In the genomic region with DNA sequence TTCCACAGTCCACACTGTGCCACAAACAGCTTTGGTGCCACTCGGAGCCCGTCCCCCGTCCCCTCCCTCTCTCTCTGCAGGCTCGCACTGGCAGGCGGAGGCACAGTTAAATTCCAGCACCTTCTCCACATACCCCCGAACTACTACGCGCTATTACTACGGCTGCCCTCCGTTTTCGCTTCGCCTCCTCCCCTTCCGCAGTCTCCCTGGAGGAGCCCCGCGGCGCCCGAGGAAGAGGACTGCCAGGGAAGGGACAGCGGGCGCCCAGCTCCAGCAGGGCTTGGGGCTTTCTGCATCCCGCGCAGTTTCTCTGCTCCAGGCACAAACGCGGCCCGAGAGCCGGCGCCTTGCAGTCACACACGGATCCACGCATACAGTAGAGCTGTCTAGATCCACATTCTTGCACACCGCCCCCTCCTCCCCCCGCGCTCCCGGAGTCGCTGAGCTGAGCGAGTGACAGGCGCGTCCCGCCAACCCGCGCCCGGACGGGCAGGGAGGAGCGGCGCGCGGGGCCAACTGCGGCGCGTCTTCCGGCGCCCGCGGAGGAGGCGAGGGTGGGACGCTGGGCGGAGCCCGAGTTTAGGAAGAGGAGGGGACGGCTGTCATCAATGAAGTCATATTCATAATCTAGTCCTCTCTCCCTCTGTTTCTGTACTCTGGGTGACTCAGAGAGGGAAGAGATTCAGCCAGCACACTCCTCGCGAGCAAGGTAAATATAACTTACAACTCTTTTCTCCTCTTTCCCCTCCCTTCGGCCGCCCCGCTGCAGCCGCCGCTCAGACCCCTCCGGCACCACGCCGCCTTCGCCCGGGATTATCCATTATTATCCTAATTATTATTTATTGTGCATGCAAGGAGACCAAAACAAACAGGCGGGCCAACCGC, we compare ENCODE assay signal across 8 cellular contexts. TPM values are rescaled to one million over a fixed set of nuclear protein-coding genes. Genes with fewer than 3 reads are reported as not detected.
DNase-seq lines count a peak whose midpoint lies in the region; ATAC-seq, FAIRE-seq and TF ChIP-seq lines count a peak whose summit lies in the region.

A gene (plus strand): TSS at position 652 of the 885 bp plus-strand sequence. CDS start 13,676 bp downstream, outside the sequence.

- peak within 1 kb of the TSS; percentile 99 to 100 for H3K4me3 Mint-ChIP-seq in activated T-cell treated with anti-CD3 and anti-CD28 coated beads, Interleukin-2, amount 50 U/mL, for 72 hours

- no peaks in the 10 kb centered on the region for H3K36me3 ChIP-seq in esophagus muscularis mucosa

- H3K4me1 ChIP-seq in esophagus muscularis mucosa: peaks cover 28 to 33% (median 31%) of the 10 kb centered on the region in 4 donors

- intact Hi-C loops in esophagus muscularis mucosa (cut with DNase I): loop anchor here (5.0 to 10.0 kb wide), 3 partner anchors 37 to 800 kb away; no protein-coding TSS in a partner anchor

- peak; percentile 75 for ATAC-seq in GM21737 (IDR thresholded peaks at IDR 0.05; ENCODE audit: unreplicated experiment)
- ATAC-seq in activated T-cell treated with anti-CD3 and anti-CD28 coated beads, Interleukin-2, amount 50 U/mL, for 72 hours (replicated peaks in 1 of 2): peak; percentile 82 to 84

- H3K9me3 ChIP-seq in esophagus muscularis mucosa: no peaks in the 10 kb centered on the region

- peaks cover 4 to 10% of the 10 kb centered on the region in 2 donors for H3K36me3 Mint-ChIP-seq in activated T-cell treated with anti-CD3 and anti-CD28 coated beads, Interleukin-2, amount 50 U/mL, for 72 hours (ENCODE audit: insufficient read depth in 2 of 2)

- H3K4me3 ChIP-seq in esophagus muscularis mucosa: peak within 1 kb of the TSS; percentile 83 to 95 (median 88)

- under 1% methylated on average over 46 of the region's 71 CpGs for WGBS in esophagus muscularis mucosa

- FAIRE-seq in RCC 7860 (lab: Jason Lieb, UNC): no peak

- DNase-seq in DMS79 (lab: John Stamatoyannopoulos, UW): peak; percentile 67
- peak; percentile 82 for DNase-seq in KG1 (lab: John Stamatoyannopoulos, UW)
- DNase-seq in RCC 7860 (ENCODE audit: low spot score): peak; percentile 92
- DNase-seq in activated T-cell treated with anti-CD3 and anti-CD28 coated beads, Interleukin-2, amount 50 U/mL, for 72 hours: peak; percentile 97 to 98
- peak; percentile 98 for DNase-seq in esophagus muscularis mucosa (ENCODE audit: extremely low spot score)
- peak; percentile 97 for DNase-seq in myocyte (ENCODE audit: low read depth)
- peak; percentile 93 to 98 for DNase-seq in stimulated activated CD8-positive, alpha-beta memory T cell treated with anti-CD3 and anti-CD28 coated beads, Interleukin-7, amount 100 ng/mL, for 4 hours (ENCODE audit: low read depth in 2 of 2)

- peaks cover 12% of the 10 kb centered on the region for H3K27me3 Mint-ChIP-seq in activated T-cell treated with anti-CD3 and anti-CD28 coated beads, Interleukin-2, amount 50 U/mL, for 72 hours (ENCODE audit: low read depth)

- H3K27ac ChIP-seq in esophagus muscularis mucosa (replicated peaks in 1 of 4): peak within 1 kb of the TSS; percentile 95 to 100 (median 98)

- TF ChIP-seq CTCF in esophagus muscularis mucosa (IDR thresholded peaks at IDR 0.05): no peak

- TF ChIP-seq POLR2A in esophagus muscularis mucosa (IDR thresholded peaks at IDR 0.05; ENCODE audit: low read depth): peak; percentile 82

- H3K27me3 ChIP-seq in esophagus muscularis mucosa: no peaks in the 10 kb centered on the region

- no peaks in the 10 kb centered on the region for H3K9me3 Mint-ChIP-seq in activated T-cell treated with anti-CD3 and anti-CD28 coated beads, Interleukin-2, amount 50 U/mL, for 72 hours

- no peak for TF ChIP-seq EP300 in esophagus muscularis mucosa (IDR thresholded peaks at IDR 0.05)

- peaks cover 51% of the 10 kb centered on the region for H3K4me1 Mint-ChIP-seq in activated T-cell treated with anti-CD3 and anti-CD28 coated beads, Interleukin-2, amount 50 U/mL, for 72 hours (ENCODE audit: low read depth)

- H3K27ac Mint-ChIP-seq in activated T-cell treated with anti-CD3 and anti-CD28 coated beads, Interleukin-2, amount 50 U/mL, for 72 hours: peak within 1 kb of the TSS; percentile 98

RNA-seq across cellular contexts. Expression of the gene that starts here (rescaled TPM):
- total RNA-seq in activated T-cell treated with anti-CD3 and anti-CD28 coated beads, Interleukin-2, amount 50 U/mL, for 72 hours: 100 to 1,000 TPM; 117 to 120 TPM
- total RNA-seq in esophagus muscularis mucosa (10 to 100 TPM; 76.7 to 99.0 (median 89.8) TPM), myocyte (61.6 and 92.2 TPM in 2 replicates)
- 35.3 TPM for polyA plus RNA-seq in myocyte (2012)

Comparison
In these comparisons a context has a peak if more than half of its experiments do, and no peak if none do; other contexts are left out.
1. Peak in every context shown above with its lines: DNase-seq, ATAC-seq, H3K4me3 ChIP-seq and H3K27ac ChIP-seq.